Comparison of ENCODE assay signal across 23 cellular contexts in the genomic region with DNA sequence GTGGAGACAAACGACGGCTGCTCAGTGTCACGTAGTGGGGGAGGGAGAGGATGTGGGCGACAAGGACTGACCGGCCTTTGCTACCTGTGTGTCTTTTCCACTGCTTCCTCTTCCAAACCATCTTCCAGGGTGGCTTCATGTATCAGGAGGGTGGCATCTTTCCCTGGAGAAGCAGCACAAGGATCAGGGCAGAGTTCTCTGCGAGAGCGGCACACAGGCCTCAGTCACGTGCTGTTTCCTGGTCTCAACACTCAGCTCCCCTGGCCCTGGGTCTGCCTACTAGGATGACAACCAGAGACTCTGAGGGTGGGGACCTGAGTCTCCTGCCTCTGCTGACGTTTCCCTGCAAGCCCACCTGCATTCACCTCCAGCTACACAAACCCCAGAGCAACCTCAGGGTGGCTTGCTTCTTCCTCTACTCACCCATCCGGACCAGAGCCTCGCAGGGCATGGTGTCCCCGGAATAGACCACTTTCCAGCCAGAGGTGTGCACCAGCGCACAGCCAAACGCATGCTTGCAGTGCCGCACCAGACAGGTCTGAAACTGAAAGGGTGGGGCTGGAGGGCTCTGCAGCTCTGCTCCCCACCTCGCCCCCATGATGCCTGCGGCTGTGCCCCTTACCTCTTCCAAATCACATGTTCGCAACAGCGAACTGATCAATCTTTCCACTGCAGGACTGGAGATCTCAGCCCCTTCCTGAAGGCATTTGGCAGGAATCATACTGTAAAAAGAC.
"Had no signal": no experiment of that assay in that cellular context is flagged by ENCODE, and none has a peak within 500 bp of the region (broad histone marks: within the 10 kb centered on the region; RNA-seq: fewer than 3 reads in every experiment).

No MANE protein-coding gene starts in this region.

- H3K27me3 ChIP-seq: brain microvascular endothelial cell, esophagus muscularis mucosa, foreskin keratinocyte, heart right ventricle, left lung, ovary, sigmoid colon, tibial nerve had no signal

- DNase-seq: activated CD4-positive, alpha-beta T cell treated with anti-CD3 and anti-CD28 coated beads for 4 hours; activated CD4-positive, alpha-beta T cell treated with anti-CD3 and anti-CD28 coated beads, Interleukin-2, amount 50 U/mL, for 4 hours; activated naive CD4-positive, alpha-beta T cell treated with Interleukin-2 at 50 U/mL for 16 hours; amniotic stem cell; brain microvascular endothelial cell; foreskin keratinocyte; heart right ventricle; left lung; ovary; retina; small intestine; stimulated activated CD4-positive, alpha-beta T cell treated with anti-CD3 and anti-CD28 coated beads, Interleukin-4, amount 100 ng/mL, for 4 hours; stimulated activated CD8-positive, alpha-beta memory T cell treated with anti-CD3 and anti-CD28 coated beads, Interleukin-4, amount 100 ng/mL, for 48 hours; stimulated activated naive CD4-positive, alpha-beta T cell treated with Interleukin-2 at 50 U/mL for 16 hours; T-helper 1 cell had no signal

- H3K36me3 ChIP-seq: ovary had no signal

- H3K4me3 ChIP-seq: esophagus muscularis mucosa, heart right ventricle, left lung, lung, ovary, prostate gland, sigmoid colon, tibial nerve had no signal

- H3K9me3 Mint-ChIP-seq: activated T-helper 2 cell treated with anti-CD3 and anti-CD28 coated beads, Interferon-gamma antibody, Interleukin-2, Interleukin-4, amounts not matched to agents 10 μg/mL and 5 μg/mL and 100 μg/mL, durations not matched to agents 14 hours and 24 hours and 36 hours; nephron had no signal

- H3K4me1 Mint-ChIP-seq: nephron had no signal

- H3K27ac Mint-ChIP-seq: activated T-helper 2 cell treated with anti-CD3 and anti-CD28 coated beads, Interferon-gamma antibody, Interleukin-2, Interleukin-4, amounts not matched to agents 10 μg/mL and 5 μg/mL and 100 μg/mL, durations not matched to agents 14 hours and 24 hours and 36 hours; nephron had no signal

- H3K27ac ChIP-seq: brain microvascular endothelial cell, esophagus muscularis mucosa, foreskin keratinocyte, heart right ventricle, left lung, ovary, prostate gland, sigmoid colon, tibial nerve, VCaP had no signal

- H3K4me1 ChIP-seq: foreskin keratinocyte, left lung, prostate gland, sigmoid colon, tibial nerve had no signal

- ATAC-seq: foreskin keratinocyte, heart right ventricle, left lung had no signal

- H3K9me3 ChIP-seq: esophagus muscularis mucosa, heart right ventricle, left lung, ovary, prostate gland, sigmoid colon, tibial nerve had no signal

- H3K4me3 Mint-ChIP-seq: nephron had no signal
